ENCODE assay signal across 18 cellular contexts in the genomic region with DNA sequence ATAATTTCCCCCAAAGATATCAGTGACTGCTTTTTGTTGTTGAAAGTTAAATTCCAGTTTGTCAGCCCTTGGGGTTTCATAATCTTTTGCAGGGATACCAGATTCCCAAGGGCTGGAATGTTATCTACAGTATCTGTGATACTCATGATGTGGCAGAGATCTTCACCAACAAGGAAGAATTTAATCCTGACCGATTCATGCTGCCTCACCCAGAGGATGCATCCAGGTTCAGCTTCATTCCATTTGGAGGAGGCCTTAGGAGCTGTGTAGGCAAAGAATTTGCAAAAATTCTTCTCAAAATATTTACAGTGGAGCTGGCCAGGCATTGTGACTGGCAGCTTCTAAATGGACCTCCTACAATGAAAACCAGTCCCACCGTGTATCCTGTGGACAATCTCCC. TPM values are rescaled to one million over a fixed set of nuclear protein-coding genes. Genes with fewer than 3 reads are reported as not detected.
A peak's percentile ranks its signal among the peaks of the same experiment; 100 is the strongest.
DNase-seq lines count a peak whose midpoint lies in the region; TF ChIP-seq lines count a peak whose summit lies in the region.
"Had no signal": no experiment of that assay in that cellular context is flagged by ENCODE, and none has a peak within 500 bp of the region (broad histone marks: within the 10 kb centered on the region; RNA-seq: fewer than 3 reads in every experiment).

No MANE protein-coding gene starts in this region.

- 73% methylated on average over 2 of the region's 2 CpGs for WGBS in HUES64
- WGBS in hepatocyte (ENCODE audit: low lambda C conversion rate, missing lambda C conversion rate), result 26% methylated on average over 2 of the region's 2 CpGs

- H3K9ac ChIP-seq in HUES64 (ENCODE audit: low read depth, low read length) (no peak overlapping the region), iPS-18a (ENCODE audit: low read length) (no peak overlapping the region)

- H3K27ac ChIP-seq in HUES64 (ENCODE audit: low read depth, low read length) (no peak overlapping the region), iPS-18a (ENCODE audit: low read length) (no peak overlapping the region), osteoblast (ENCODE audit: low read depth, low read length) (no peak overlapping the region), SJCRH30 (no peak overlapping the region), hepatocyte (no peak overlapping the region)
- H3K27ac ChIP-seq: C4-2B, PC-9, SK-N-MC had no signal

- H3K27me3 ChIP-seq in HUES64 (ENCODE audit: insufficient read depth, low read length) (peaks cover 55% of the 10 kb centered on the region), iPS-18a (ENCODE audit: control insufficient read depth, insufficient read depth, low read length) (peaks cover 73% of the 10 kb centered on the region), osteoblast (ENCODE audit: insufficient read depth, low read length) (peaks cover 49% of the 10 kb centered on the region), SJCRH30 (no peaks in the 10 kb centered on the region), hepatocyte (peaks cover 54% of the 10 kb centered on the region)

- H4K20me1 ChIP-seq in osteoblast (ENCODE audit: insufficient read depth, low read length) (no peaks in the 10 kb centered on the region), hepatocyte (ENCODE audit: insufficient read depth, poor library complexity, severe bottlenecking) (no peaks in the 10 kb centered on the region)

- H3K36me3 ChIP-seq in HUES64 (ENCODE audit: insufficient read depth, low read length) (peaks cover 13% of the 10 kb centered on the region), iPS-18a (ENCODE audit: control insufficient read depth, low read depth, low read length) (no peaks in the 10 kb centered on the region), osteoblast (ENCODE audit: insufficient read depth, low read length) (no peaks in the 10 kb centered on the region), SJCRH30 (no peaks in the 10 kb centered on the region), hepatocyte (replicated peaks; ENCODE audit: insufficient read depth, low read depth) (no peaks in the 10 kb centered on the region)

- H3K79me2 ChIP-seq in osteoblast (ENCODE audit: insufficient read depth, low read length) (no peaks in the 10 kb centered on the region), hepatocyte (no peaks in the 10 kb centered on the region)

- H3K4me1 ChIP-seq in HUES64 (ENCODE audit: insufficient read depth, low read length) (peaks cover 20% of the 10 kb centered on the region), iPS-18a (ENCODE audit: control insufficient read depth, low read depth, low read length) (peaks cover 11% of the 10 kb centered on the region), osteoblast (ENCODE audit: insufficient read depth, low read length) (peaks cover 25% of the 10 kb centered on the region), SJCRH30 (no peaks in the 10 kb centered on the region; the same call in 1 of the 2 replicates), hepatocyte (ENCODE audit: insufficient read depth) (peaks cover 30% of the 10 kb centered on the region)

- peak overlapping the region; percentile 69 for H3K4me3 ChIP-seq in HUES64 (ENCODE audit: low read length)
- peak overlapping the region; percentile 63 for H3K4me3 ChIP-seq in iPS-18a (ENCODE audit: low read length)
- no peak overlapping the region for H3K4me3 ChIP-seq in osteoblast (ENCODE audit: insufficient read depth, low read length)
- no peak overlapping the region for H3K4me3 ChIP-seq in SJCRH30
- H3K4me3 ChIP-seq in hepatocyte, result no peak overlapping the region
- H3K4me3 ChIP-seq: PC-9, SK-N-MC had no signal

- H3K9me3 ChIP-seq in HUES64 (ENCODE audit: insufficient read depth, low read depth, low read length), result no peaks in the 10 kb centered on the region
- no peaks in the 10 kb centered on the region for H3K9me3 ChIP-seq in iPS-18a (ENCODE audit: control insufficient read depth, low read depth, low read length)
- H3K9me3 ChIP-seq in osteoblast (ENCODE audit: low read depth, low read length), result no peaks in the 10 kb centered on the region
- no peaks in the 10 kb centered on the region for H3K9me3 ChIP-seq in SJCRH30 (replicated peaks)
- H3K9me3 ChIP-seq in hepatocyte (ENCODE audit: low read depth), result no peaks in the 10 kb centered on the region

- H3K4me2 ChIP-seq in osteoblast (ENCODE audit: insufficient read depth, low read length) (no peak overlapping the region), hepatocyte (no peak overlapping the region)
- H3K4me2 ChIP-seq: PC-9 had no signal

- TF ChIP-seq CTCF in osteoblast (IDR thresholded peaks at IDR 0.05; ENCODE audit: extremely low read depth, low read depth, low read length), result no peak
- no peak for TF ChIP-seq CTCF in hepatocyte (IDR thresholded peaks at IDR 0.05; ENCODE audit: poor library complexity)

- no peaks in the 10 kb centered on the region for H3K9me2 ChIP-seq in hepatocyte (replicated peaks; ENCODE audit: insufficient read depth)

- DNase-seq in EH (ENCODE audit: low read depth) (peak; percentile 77), osteoblast (ENCODE audit: insufficient read length, low spot score, missing footprints) (peak; percentile 90), SJCRH30 (no peak), hepatocyte (ENCODE audit: low spot score) (no peak)
- DNase-seq in activated CD4-positive, CD25-positive, alpha-beta regulatory T cell (lab: John Stamatoyannopoulos, UW), result no peak
- DNase-seq: DMS 273 treated with DMSO at 0.1 percent for 48 hours, HCEC 1CT, MV-4-11, NCI-H1417 treated with DMSO at 0.1 percent for 48 hours, NCI-H1930, NCI-H446, PC-9 had no signal

- H2AFZ ChIP-seq in osteoblast (ENCODE audit: low read length) (no peak overlapping the region), hepatocyte (no peak overlapping the region)
- H2AFZ ChIP-seq: PC-9 had no signal

RNA-seq across cellular contexts. Expression of a gene that starts 3.2 kb away (rescaled TPM):
- polyA plus RNA-seq in HUES64 (2013, experiment 1 of 2), result 30.6 TPM
- 25.4 TPM for polyA plus RNA-seq in HUES64 (2013, experiment 2 of 2)
- not detected in 2 replicates for total RNA-seq in osteoblast
- not detected in 2 replicates for total RNA-seq in SJCRH30 (2014; rRNA removed; shearing (Covaris generic))
- 0.40 and 0.80 TPM in 2 replicates for total RNA-seq in hepatocyte
- polyA plus RNA-seq in hepatocyte, result 0.69 TPM in 1 of 2 replicates, not detected in the other
- total RNA-seq: A673, HT1080 had no signal

RNA-seq across cellular contexts. Expression of a gene that starts 16.3 kb away (rescaled TPM):
- 4.1 TPM for polyA plus RNA-seq in HUES64 (2013, experiment 1 of 2)
- polyA plus RNA-seq in HUES64 (2013, experiment 2 of 2), result 5.6 TPM
- total RNA-seq in osteoblast (under 0.01 TPM in 2 replicates), hepatocyte (not detected in 2 replicates)
- not detected in 2 replicates for total RNA-seq in SJCRH30 (2014; rRNA removed; shearing (Covaris generic))
- 0.06 and 0.18 TPM in 2 replicates for polyA plus RNA-seq in hepatocyte
- total RNA-seq: HT1080 had no signal

Comparison
In these comparisons a context has a peak if more than half of its experiments do, and no peak if none do; other contexts are left out.
1. DNase-seq: peak in EH (single experiment) and osteoblast (single experiment); none in SJCRH30 (0 of 2), activated CD4-positive, CD25-positive, alpha-beta regulatory T cell (0 of 4) and hepatocyte (single experiment).
2. H3K4me3 ChIP-seq: peak in HUES64 (single experiment) and iPS-18a (single experiment); none in osteoblast (single experiment), SJCRH30 (single experiment) and hepatocyte (single experiment).